ENCODE assay signal across 23 cellular contexts in genomic region chr2:127348421-127349000, GRCh38. TPM values are rescaled to one million over a fixed set of nuclear protein-coding genes. Genes with fewer than 3 reads are reported as not detected.
DNase-seq lines count a peak whose midpoint lies in the region; ATAC-seq, FAIRE-seq and TF ChIP-seq lines count a peak whose summit lies in the region.
"Had no signal": no experiment of that assay in that cellular context is flagged by ENCODE, and none has a peak within 500 bp of the region (broad histone marks: within the 10 kb centered on the region; RNA-seq: fewer than 3 reads in every experiment).

No MANE protein-coding gene starts in this region.

- H3K4me1 Mint-ChIP-seq in CD14-positive monocyte (peaks cover 47% of the 10 kb centered on the region), naive B cell (peaks cover 48 to 87% (median 84%) of the 10 kb centered on the region in 3 donors), Caco-2 (ENCODE audit: low read depth, unreplicated experiment) (no peaks in the 10 kb centered on the region)

- peaks cover 4 to 10% of the 10 kb centered on the region in 2 donors for H3K36me3 Mint-ChIP-seq in CD14-positive monocyte
- peaks cover 0 to 10% of the 10 kb centered on the region in 2 donors for H3K36me3 Mint-ChIP-seq in naive B cell
- H3K36me3 Mint-ChIP-seq in Caco-2 (ENCODE audit: insufficient read depth, unreplicated experiment), result no peaks in the 10 kb centered on the region

- no peaks in the 10 kb centered on the region for H3K27me3 ChIP-seq in KMS-11 (ENCODE audit: insufficient read depth, low read depth)
- H3K27me3 ChIP-seq in bronchial epithelial cell (ENCODE audit: control insufficient read depth, insufficient read depth, low read length), result no peaks in the 10 kb centered on the region
- no peaks in the 10 kb centered on the region for H3K27me3 ChIP-seq in Caco-2 (replicated peaks; ENCODE audit: control insufficient read depth, insufficient read depth, low read length)

- peak overlapping the region in 5 of 7 donors; percentile 1 to 59 (median 30) for H3K27ac Mint-ChIP-seq in CD14-positive monocyte
- H3K27ac Mint-ChIP-seq in naive B cell, result peak overlapping the region in 4 of 6 donors; percentile 6 to 38 (median 22)
- H3K27ac Mint-ChIP-seq in Caco-2 (ENCODE audit: unreplicated experiment), result no peak overlapping the region
- H3K27ac Mint-ChIP-seq: activated CD4-positive, alpha-beta T cell treated with anti-CD3 and anti-CD28 coated beads, Interleukin-2, amount 10 ng/mL, durations not matched to agents 7 days and 5 days; activated naive CD8-positive, alpha-beta T cell treated with anti-CD3 and anti-CD28 coated beads, Interleukin-2, amount 10 ng/mL, durations not matched to agents 7 days and 5 days; mesothelial cell of epicardium had no signal

- no peak for DNase-seq in CD14-positive monocyte (ENCODE audit: low spot score)
- DNase-seq in bronchial epithelial cell (ENCODE audit: low read depth), result peak; percentile 13
- DNase-seq in naive B cell, result no peak
- no peak for DNase-seq in middle frontal gyrus (ENCODE audit: extremely low spot score, low spot score)
- no peak for DNase-seq in stimulated activated CD8-positive, alpha-beta memory T cell treated with anti-CD3 and anti-CD28 coated beads, Interleukin-4, amount 100 ng/mL, for 48 hours
- no peak for DNase-seq in NCI-H2107 (lab: John Stamatoyannopoulos, UW)
- no peak for DNase-seq in Caco-2
- DNase-seq: activated CD4-positive, alpha-beta T cell treated with anti-CD3 and anti-CD28 coated beads, Interleukin-2, amount 10 ng/mL, durations not matched to agents 7 days and 5 days; activated naive CD8-positive, alpha-beta T cell treated with anti-CD3 and anti-CD28 coated beads, Interleukin-2, amount 10 ng/mL, durations not matched to agents 7 days and 5 days; activated T-cell treated with anti-CD3 and anti-CD28 coated beads, Interleukin-2, amount 50 U/mL, for 24 hours; caudate nucleus; CD4-positive, CD25-positive, alpha-beta regulatory T cell; effector memory CD4-positive, alpha-beta T cell; KBM-7; NCI-H526 treated with DMSO at 0.1 percent for 48 hours; occipital lobe; stimulated activated naive CD4-positive, alpha-beta T cell treated with Interleukin-2 at 50 U/mL for 16 hours; T-helper 2 cell had no signal

- H3K36me3 ChIP-seq in KMS-11 (ENCODE audit: insufficient read depth), result no peaks in the 10 kb centered on the region
- no peaks in the 10 kb centered on the region for H3K36me3 ChIP-seq in bronchial epithelial cell (ENCODE audit: control insufficient read depth, insufficient read depth, low read length)
- no peaks in the 10 kb centered on the region for H3K36me3 ChIP-seq in Caco-2 (ENCODE audit: control insufficient read depth, insufficient read depth, low read length)

- no peak for FAIRE-seq in bronchial epithelial cell (lab: Jason Lieb, UNC)
- FAIRE-seq: islet of Langerhans had no signal

- H3K4me3 Mint-ChIP-seq in CD14-positive monocyte (peak overlapping the region in 1 of 2 donors; percentile 17), naive B cell (peak overlapping the region; percentile 40 to 90 (median 62)), Caco-2 (ENCODE audit: unreplicated experiment) (no peak overlapping the region)
- H3K4me3 Mint-ChIP-seq: activated CD4-positive, alpha-beta T cell treated with anti-CD3 and anti-CD28 coated beads, Interleukin-2, amount 10 ng/mL, durations not matched to agents 7 days and 5 days; activated naive CD8-positive, alpha-beta T cell treated with anti-CD3 and anti-CD28 coated beads, Interleukin-2, amount 10 ng/mL, durations not matched to agents 7 days and 5 days; activated T-cell treated with anti-CD3 and anti-CD28 coated beads, Interleukin-2, amount 50 U/mL, for 24 hours; mesothelial cell of epicardium had no signal

- H3K4me3 ChIP-seq in KMS-11 (IDR thresholded peaks at IDR 0.05; ENCODE audit: insufficient read depth, low read depth, low read length) (no peak overlapping the region), bronchial epithelial cell (ENCODE audit: low read depth, low read length) (no peak overlapping the region), Caco-2 (ENCODE audit: low read depth, low read length) (no peak overlapping the region)
- H3K4me3 ChIP-seq: skin epidermis had no signal

- BruUV-seq in Caco-2 (replicated peaks; lab: Mats Ljungman, UMichigan), result no TSS peak

- H3K9me3 Mint-ChIP-seq in CD14-positive monocyte (peaks cover 0 to 2% (median 0%) of the 10 kb centered on the region in 7 donors), naive B cell (peaks cover 0 to 5% (median 0%) of the 10 kb centered on the region in 7 donors), Caco-2 (ENCODE audit: unreplicated experiment) (peaks cover 10% of the 10 kb centered on the region)
- H3K9me3 Mint-ChIP-seq: activated CD4-positive, alpha-beta T cell treated with anti-CD3 and anti-CD28 coated beads, Interleukin-2, amount 10 ng/mL, durations not matched to agents 7 days and 5 days; activated naive CD8-positive, alpha-beta T cell treated with anti-CD3 and anti-CD28 coated beads, Interleukin-2, amount 10 ng/mL, durations not matched to agents 7 days and 5 days; activated T-cell treated with anti-CD3 and anti-CD28 coated beads, Interleukin-2, amount 50 U/mL, for 24 hours; CD4-positive, CD25-positive, alpha-beta regulatory T cell had no signal

- CTCF ChIA-PET in Caco-2 (lab: Charles Lee), result no interaction called here

- peak overlapping the region; percentile 48; the same call in 1 of the 2 replicates for H3K4me2 ChIP-seq in KMS-11

- TF ChIP-seq CTCF in CD14-positive monocyte (IDR thresholded peaks at IDR 0.05) (no peak), KMS-11 (conservative IDR thresholded peaks at IDR 0.05; ENCODE audit: low read depth, low read length) (no peak), bronchial epithelial cell (IDR thresholded peaks at IDR 0.05; ENCODE audit: insufficient read depth, low read length, severe bottlenecking) (no peak), Caco-2 (IDR thresholded peaks at IDR 0.05; ENCODE audit: insufficient read depth in 1 of 2, low read depth in 1 of 2, low read length in 1 of 2, severe bottlenecking in 1 of 2, unreplicated experiment in 1 of 2) (no peak)

- POLR2A ChIA-PET in Caco-2 (lab: Charles Lee), result no interaction called here

- no peak overlapping the region for H3K9ac ChIP-seq in KMS-11

- H3K27me3 Mint-ChIP-seq in CD14-positive monocyte (ENCODE audit: low read depth in 3 of 3) (no peaks in the 10 kb centered on the region), naive B cell (no peaks in the 10 kb centered on the region), Caco-2 (ENCODE audit: insufficient read depth, unreplicated experiment) (no peaks in the 10 kb centered on the region)
- H3K27me3 Mint-ChIP-seq: activated CD4-positive, alpha-beta T cell treated with anti-CD3 and anti-CD28 coated beads, Interleukin-2, amount 10 ng/mL, durations not matched to agents 7 days and 5 days; activated naive CD8-positive, alpha-beta T cell treated with anti-CD3 and anti-CD28 coated beads, Interleukin-2, amount 10 ng/mL, durations not matched to agents 7 days and 5 days; activated T-cell treated with anti-CD3 and anti-CD28 coated beads, Interleukin-2, amount 50 U/mL, for 24 hours; CD4-positive, CD25-positive, alpha-beta regulatory T cell had no signal

- 0 out of 2 replicates have a peak, but pooled peaks cover 6% of the 10 kb centered on the region for H4K20me1 ChIP-seq in KMS-11 (ENCODE audit: insufficient read depth)

- peak overlapping the region; percentile 29; the same call in 1 of the 2 replicates for H3K27ac ChIP-seq in KMS-11
- H3K27ac ChIP-seq: RWPE1, skin epidermis had no signal

- H3K4me1 ChIP-seq in KMS-11 (ENCODE audit: low read depth, poor library complexity, severe bottlenecking) (peaks cover 49% of the 10 kb centered on the region), Caco-2 (no peaks in the 10 kb centered on the region)

- no peaks in the 10 kb centered on the region for H3K9me3 ChIP-seq in Caco-2

- peak; percentile 40 to 54 for ATAC-seq in naive B cell (ENCODE audit: low read depth in 2 of 2)

- intact Hi-C loops in CD14-positive monocyte (cut with micrococcal nuclease), result no loop called here
- intact Hi-C loops in Caco-2 (cut with micrococcal nuclease; ENCODE audit: unreplicated experiment), result no loop called here

- H3K79me2 ChIP-seq in KMS-11 (ENCODE audit: insufficient read depth, low read depth), result peaks cover 51% of the 10 kb centered on the region

- no peak overlapping the region for H2AFZ ChIP-seq in KMS-11 (ENCODE audit: low read depth)

RNA-seq across cellular contexts. Expression of gene MAP3K2, which starts 39.3 kb away (rescaled TPM):
- polyA plus RNA-seq in CD14-positive monocyte (10 to 100 TPM; 66.3 to 86.4 TPM), naive B cell (ENCODE audit: low read depth in 6 of 6) (100 to 1,000 TPM in 1 of 6 donors, 10 to 100 TPM in 5; 67.2 to 101 (median 73.2) TPM)
- total RNA-seq in bronchial epithelial cell (24.1 and 27.9 TPM in 2 replicates), Caco-2 (2022) (35.0 and 38.7 TPM in 2 replicates)

RNA-seq across cellular contexts. Expression of gene ERCC3, which starts 54.6 kb away (rescaled TPM):
- 10 to 100 TPM; 13.2 to 16.9 TPM for polyA plus RNA-seq in CD14-positive monocyte
- total RNA-seq in bronchial epithelial cell, result 27.0 and 32.4 TPM in 2 replicates
- polyA plus RNA-seq in naive B cell (ENCODE audit: low read depth in 6 of 6), result 10 to 100 TPM; 19.0 to 32.5 (median 23.6) TPM
- total RNA-seq in Caco-2 (2022), result 50.5 and 52.5 TPM in 2 replicates
